23 cellular contexts compared by ENCODE assay signal in genomic region chr3:59043391-59043790, GRCh38. TPM values are rescaled to one million over a fixed set of nuclear protein-coding genes. Genes with fewer than 3 reads are reported as not detected.
DNase-seq lines count a peak whose midpoint lies in the region; ATAC-seq, FAIRE-seq and TF ChIP-seq lines count a peak whose summit lies in the region.
"Had no signal": no experiment of that assay in that cellular context is flagged by ENCODE, and none has a peak within 500 bp of the region (broad histone marks: within the 10 kb centered on the region; RNA-seq: fewer than 3 reads in every experiment).

No MANE protein-coding gene starts in this region.

- no peak for FAIRE-seq in RCC 7860 (lab: Jason Lieb, UNC)

- DNase-seq in HT1080 (ENCODE audit: low read depth) (peak; percentile 42), NCI-H2029 (lab: John Stamatoyannopoulos, UW) (peak; percentile 28), SHP77 treated with DMSO at 0.1 percent for 48 hours (lab: John Stamatoyannopoulos, UW) (peak; percentile 71), neural crest cell (ENCODE audit: low read depth, low spot score) (no peak), OCI-M1 (lab: John Stamatoyannopoulos, UW) (no peak), RCC 7860 (ENCODE audit: low spot score) (no peak)
- DNase-seq: activated CD4-positive, alpha-beta T cell treated with anti-CD3 and anti-CD28 coated beads, Interleukin-2, amount 50 U/mL, for 1 hour; activated CD8-positive, alpha-beta memory T cell treated with anti-CD3 and anti-CD28 coated beads, Interleukin-2, amount 50 U/mL, for 4 hours; CD4-positive, alpha-beta T cell; cerebellar nuclear complex; DMS79; foreskin keratinocyte; GOT3; MV-4-11; NK-92 treated with Interleukin-12 subunit alpha and Interleukin-12 subunit beta, amount 100 ng/mL, for 24 hours; Peyer's patch; stimulated activated CD4-positive, alpha-beta T cell treated with anti-CD3 and anti-CD28 coated beads, Interleukin-4, amount 100 ng/mL, for 1 hour; stimulated activated naive CD4-positive, alpha-beta T cell; testis; WERI-Rb-1 had no signal

- no peaks in the 10 kb centered on the region for H3K27me3 Mint-ChIP-seq in neural crest cell (ENCODE audit: low read depth)
- H3K27me3 Mint-ChIP-seq: CD4-positive, alpha-beta T cell had no signal

- H3K9me3 Mint-ChIP-seq in neural crest cell: no peaks in the 10 kb centered on the region
- H3K9me3 Mint-ChIP-seq: CD4-positive, alpha-beta T cell; T-helper 2 cell treated with Interferon-gamma antibody and Interleukin-4, amounts not matched to agents 5 μg/mL and 100 μg/mL, for 36 hours had no signal

- no peak overlapping the region for H3K4me3 Mint-ChIP-seq in neural crest cell
- H3K4me3 Mint-ChIP-seq: CD4-positive, alpha-beta T cell; T-helper 2 cell treated with Interferon-gamma antibody and Interleukin-4, amounts not matched to agents 5 μg/mL and 100 μg/mL, for 36 hours had no signal

- no peak for TF ChIP-seq CTCF in neural crest cell (conservative IDR thresholded peaks at IDR 0.05)

- H3K27ac Mint-ChIP-seq in neural crest cell (ENCODE audit: unreplicated experiment): peak overlapping the region; percentile 28
- H3K27ac Mint-ChIP-seq: CD4-positive, alpha-beta T cell; T-helper 2 cell treated with Interferon-gamma antibody and Interleukin-4, amounts not matched to agents 5 μg/mL and 100 μg/mL, for 36 hours had no signal

- no peaks in the 10 kb centered on the region for H3K36me3 Mint-ChIP-seq in neural crest cell (ENCODE audit: low read depth)

- no peak for ATAC-seq in GM18867 (IDR thresholded peaks at IDR 0.05; ENCODE audit: unreplicated experiment)
- ATAC-seq: foreskin keratinocyte, SK-N-SH treated with all-trans-retinoic acid at 6 μM for 48 hours had no signal

- peaks cover 26% of the 10 kb centered on the region for H3K4me1 Mint-ChIP-seq in neural crest cell

RNA-seq across cellular contexts. Expression of gene CFAP20DC, which starts 6.4 kb away (rescaled TPM):
- total RNA-seq in HT1080 (2014; rRNA removed; shearing (Covaris generic)): 1.0 and 2.4 TPM in 2 replicates
- 2.7 and 3.4 TPM in 2 replicates for polyA plus RNA-seq in HT1080 (2015; cell fraction: cytosol; rRNA removed)
- 4.4 and 4.8 TPM in 2 replicates for polyA plus RNA-seq in HT1080 (2015; cell fraction: nucleus; rRNA removed)
- 10.4 and 12.8 TPM in 2 replicates for total RNA-seq in neural crest cell
- total RNA-seq: Peyer's patch had no signal

Comparison
In these comparisons a context has a peak if more than half of its experiments do, and no peak if none do; other contexts are left out.
1. DNase-seq: peak in HT1080 (single experiment), NCI-H2029 (single experiment) and SHP77 treated with DMSO at 0.1 percent for 48 hours (single experiment); none in neural crest cell (single experiment), OCI-M1 (single experiment) and RCC 7860 (single experiment).